21 cellular contexts compared by ENCODE assay signal in the genomic region with DNA sequence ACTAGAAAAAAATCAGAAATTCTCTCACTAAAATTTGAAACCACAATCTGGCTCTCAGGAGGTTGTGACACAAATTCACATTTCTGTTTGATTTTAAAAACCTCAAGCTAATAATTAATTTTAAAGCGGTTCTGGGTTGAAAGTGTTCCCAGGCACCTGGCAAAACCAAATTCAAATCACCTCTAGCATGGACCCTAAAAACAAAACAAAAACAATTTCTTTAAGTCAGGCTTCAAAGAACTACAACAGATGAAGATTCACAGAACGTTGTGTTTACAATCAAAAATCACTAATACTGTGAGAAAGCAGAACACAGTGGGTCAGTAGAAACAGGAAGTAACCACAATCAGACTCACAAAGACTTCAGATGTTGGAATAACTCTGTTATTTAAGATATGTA. TPM values are rescaled to one million over a fixed set of nuclear protein-coding genes. Genes with fewer than 3 reads are reported as not detected.
DNase-seq lines count a peak whose midpoint lies in the region; ATAC-seq, FAIRE-seq and TF ChIP-seq lines count a peak whose summit lies in the region.
"Had no signal": no experiment of that assay in that cellular context is flagged by ENCODE, and none has a peak within 500 bp of the region (broad histone marks: within the 10 kb centered on the region; RNA-seq: fewer than 3 reads in every experiment).

No MANE protein-coding gene starts in this region.

- BruUV-seq in HepG2 (replicated peaks; lab: Mats Ljungman, UMichigan): no TSS peak

- WGBS in liver: 19% methylated on average over 2 of the region's 2 CpGs
- WGBS in HepG2 (ENCODE audit: low lambda C conversion rate): 32% methylated on average over 2 of the region's 2 CpGs
- WGBS in small intestine, 3 donors: 44 to 48% (median 45%) methylated on average over 2 of the region's 2 CpGs

- no peaks in the 10 kb centered on the region for H4K20me1 ChIP-seq in HepG2 (ENCODE audit: insufficient read depth, low read length)
- H4K20me1 ChIP-seq: BLaER1 treated with 17β-estradiol and CSF1 and Interleukin-3, amounts not matched to agents 10 nM and 100 nM had no signal

- CTCF ChIA-PET in HepG2 (lab: Yijun Ruan, JAX; ENCODE audit: low intra/inter-chr PET ratio, low total read pairs): no interaction called here

- TF ChIP-seq CTCF in liver (IDR thresholded peaks at IDR 0.05; ENCODE audit: low read depth, low read length, missing input control) (no peak), HepG2 (CRISPR knock-in tag; IDR thresholded peaks at IDR 0.05) (no peak), kidney (IDR thresholded peaks at IDR 0.05; ENCODE audit: borderline replicate concordance, extremely low read depth, insufficient read depth) (no peak)

- H3K4me1 ChIP-seq in liver (ENCODE audit: control insufficient read depth in 4 of 4, insufficient read depth in 4 of 4, low read length in 3 of 4) (peaks cover 0 to 9% (median 1%) of the 10 kb centered on the region in 4 donors), HepG2 (ENCODE audit: insufficient read depth, low read length) (peaks cover 31% of the 10 kb centered on the region), small intestine (ENCODE audit: control insufficient read depth in 2 of 2, insufficient read depth in 1 of 2, low read depth in 1 of 2, low read length in 1 of 2) (no peaks in the 10 kb centered on the region), kidney (ENCODE audit: control insufficient read depth in 1 of 2, insufficient read depth in 1 of 2, low read depth in 1 of 2, low read length in 2 of 2) (no peaks in the 10 kb centered on the region)
- H3K4me1 ChIP-seq: uterus had no signal

- H2AFZ ChIP-seq in HepG2 (ENCODE audit: low read length): no peak overlapping the region

- DNase-seq in HepG2 (ENCODE audit: low spot score) (no peak), renal cortical epithelial cell (ENCODE audit: low read depth) (peak; percentile 60), small intestine (no peak), NCI-H1694 (lab: John Stamatoyannopoulos, UW) (no peak), kidney (no peak)
- DNase-seq: activated CD4-positive, alpha-beta memory T cell treated with anti-CD3 and anti-CD28 coated beads, Interleukin-2, amount 10 ng/mL, durations not matched to agents 7 days and 5 days; amniotic stem cell; endodermal cell; KG1; kidney glomerular epithelial cell; midbrain; NCI-H1105; NCI-H2171; NCI-H774; uterus; WERI-Rb-1 had no signal

- ATAC-seq in HepG2: no peak
- ATAC-seq in GM21825 (IDR thresholded peaks at IDR 0.05; ENCODE audit: unreplicated experiment): peak; percentile 73
- peak; percentile 78 for ATAC-seq in HG03196 (IDR thresholded peaks at IDR 0.05; ENCODE audit: unreplicated experiment)

- TF ChIP-seq RAD21 in liver (IDR thresholded peaks at IDR 0.05) (no peak), HepG2 (CRISPR knock-in tag; IDR thresholded peaks at IDR 0.05) (no peak)

- no peak overlapping the region for H3K4me2 ChIP-seq in HepG2 (ENCODE audit: low read depth, low read length)
- H3K4me2 ChIP-seq: BLaER1 treated with 17β-estradiol and CSF1 and Interleukin-3, amounts not matched to agents 10 nM and 100 nM had no signal

- POLR2A ChIA-PET in HepG2 (lab: Yijun Ruan, JAX): no interaction called here

- in situ Hi-C loops in HepG2 (cut with HindIII; ENCODE audit: extremely low pct_ligation_motif_present, low pct_unique_long_range_greater_than_20kb): no loop called here

- H3K36me3 ChIP-seq in liver (ENCODE audit: control insufficient read depth in 4 of 4, insufficient read depth in 3 of 4, low read depth in 1 of 4, low read length in 3 of 4) (no peaks in the 10 kb centered on the region), HepG2 (replicated peaks in 1 of 2; ENCODE audit: control insufficient read depth in 1 of 2, insufficient read depth in 2 of 2, low read length in 2 of 2) (no peaks in the 10 kb centered on the region), small intestine (ENCODE audit: control insufficient read depth in 2 of 2, insufficient read depth in 2 of 2, low read length in 2 of 2) (no peaks in the 10 kb centered on the region), kidney (ENCODE audit: control insufficient read depth in 1 of 2, insufficient read depth in 2 of 2, low read length in 2 of 2) (no peaks in the 10 kb centered on the region)
- H3K36me3 ChIP-seq: BLaER1 treated with 17β-estradiol and CSF1 and Interleukin-3, amounts not matched to agents 10 nM and 100 nM; uterus; WERI-Rb-1 had no signal

- H3K9ac ChIP-seq in liver (ENCODE audit: low read depth in 1 of 2, low read length in 2 of 2) (peak overlapping the region in 1 of 2 donors; percentile 47), HepG2 (ENCODE audit: insufficient read depth, low read depth, low read length) (no peak overlapping the region), kidney (ENCODE audit: low read length in 2 of 2) (no peak overlapping the region)
- H3K9ac ChIP-seq: BLaER1 treated with 17β-estradiol and CSF1 and Interleukin-3, amounts not matched to agents 10 nM and 100 nM had no signal

- FAIRE-seq in HepG2 (lab: Jason Lieb, UNC) (no peak), small intestine (lab: Jason Lieb, UNC) (no peak), kidney (lab: Jason Lieb, UNC) (no peak)

- intact Hi-C loops in HepG2 (cut with micrococcal nuclease; ENCODE audit: unreplicated experiment) (no loop called here), kidney (cut with DNase I) (no loop called here)

- H3K79me2 ChIP-seq in HepG2 (ENCODE audit: insufficient read depth, low read length): no peaks in the 10 kb centered on the region

- TF ChIP-seq EP300 in HepG2 (IDR thresholded peaks at IDR 0.05; ENCODE audit: low read depth in 2 of 2, low read length in 2 of 2): no peak
- TF ChIP-seq EP300 in HepG2 (CRISPR knock-in tag; IDR thresholded peaks at IDR 0.05; ENCODE audit: borderline replicate concordance): no peak

- TF ChIP-seq POLR2A in HepG2 (IDR thresholded peaks at IDR 0.05; ENCODE audit: insufficient read depth in 1 of 2, low read depth in 2 of 2, low read length in 2 of 2): no peak

- H3K4me3 ChIP-seq in liver (ENCODE audit: low read depth in 1 of 3, low read length in 3 of 3) (no peak overlapping the region), HepG2 (replicated peaks in 1 of 3; ENCODE audit: insufficient read depth in 1 of 3, low read depth in 2 of 3, low read length in 3 of 3) (no peak overlapping the region), small intestine (ENCODE audit: low read depth in 1 of 2, low read length in 2 of 2) (no peak overlapping the region), kidney (ENCODE audit: low read length in 2 of 2) (no peak overlapping the region)
- H3K4me3 ChIP-seq: BLaER1 treated with 17β-estradiol and CSF1 and Interleukin-3, amounts not matched to agents 10 nM and 100 nM; uterus had no signal

- H3K27ac ChIP-seq in liver (ENCODE audit: low read depth in 1 of 2, low read length in 2 of 2) (peak overlapping the region; percentile 18 to 25), HepG2 (ENCODE audit: extremely low read length, insufficient read depth, low read length) (no peak overlapping the region), small intestine (ENCODE audit: low read depth in 1 of 2, low read length in 1 of 2) (no peak overlapping the region), kidney (ENCODE audit: low read depth in 2 of 2, low read length in 2 of 2) (no peak overlapping the region)
- H3K27ac ChIP-seq: BLaER1 treated with 17β-estradiol and CSF1 and Interleukin-3, amounts not matched to agents 10 nM and 100 nM; uterus; WERI-Rb-1 had no signal

- H3K27me3 ChIP-seq in liver (ENCODE audit: control insufficient read depth in 4 of 4, insufficient read depth in 4 of 4, low read length in 3 of 4) (no peaks in the 10 kb centered on the region), HepG2 (ENCODE audit: control insufficient read depth in 1 of 2, insufficient read depth in 2 of 2, low read length in 2 of 2) (no peaks in the 10 kb centered on the region), small intestine (ENCODE audit: control insufficient read depth in 2 of 2, insufficient read depth in 2 of 2, low read length in 2 of 2) (no peaks in the 10 kb centered on the region)

- H3K9me3 ChIP-seq in liver (ENCODE audit: control insufficient read depth in 4 of 4, low read length in 3 of 4) (no peaks in the 10 kb centered on the region), HepG2 (ENCODE audit: low read length) (no peaks in the 10 kb centered on the region), small intestine (ENCODE audit: control insufficient read depth, low read depth) (no peaks in the 10 kb centered on the region), kidney (ENCODE audit: control insufficient read depth in 1 of 2, low read length in 2 of 2) (no peaks in the 10 kb centered on the region)
- H3K9me3 ChIP-seq: BLaER1 treated with 17β-estradiol and CSF1 and Interleukin-3, amounts not matched to agents 10 nM and 100 nM; uterus had no signal

TF ChIP-seq in HepG2, 621 proteins besides CTCF, POLR2A, EP300 and RAD21 (continues in another document):
- no peak for TF ChIP-seq ZNF75D (CRISPR knock-in tag; IDR thresholded peaks at IDR 0.05; ENCODE audit: borderline replicate concordance)

RNA-seq across cellular contexts. Expression of a gene that starts 7.2 kb away (rescaled TPM):
- 10 to 100 TPM; 39.3 to 69.8 TPM for total RNA-seq in liver
- polyA plus RNA-seq in liver: 10 to 100 TPM in 1 of 2 donors, 1 to 10 TPM in 1; 10.0 to 17.4 TPM
- total RNA-seq in HepG2 (2016; rRNA removed; fragmentation: Illumina TruSeq; extraction: Trizol): 215 and 332 TPM in 2 replicates
- 23.9 and 26.0 TPM in 2 replicates for total RNA-seq in HepG2 (2016; cell fraction: cytosol; rRNA removed; fragmentation: Illumina TruSeq; extraction: Trizol; ENCODE audit: low read depth)
- total RNA-seq in HepG2 (2016; cell fraction: insoluble cytoplasmic fraction; rRNA removed; fragmentation: Illumina TruSeq; extraction: Trizol): 200 and 312 TPM in 2 replicates
- total RNA-seq in HepG2 (2016; cell fraction: membrane; rRNA removed; fragmentation: Illumina TruSeq; extraction: Trizol): 56.5 and 64.5 TPM in 2 replicates
- 458 and 519 TPM in 2 replicates for total RNA-seq in HepG2 (2016; cell fraction: nucleus; rRNA removed; fragmentation: Illumina TruSeq; extraction: Trizol)
- polyA plus RNA-seq in HepG2 (2011; rRNA removed): 286 and 315 TPM in 2 replicates
- 177 and 216 TPM in 2 replicates for polyA plus RNA-seq in HepG2 (2011; cell fraction: cytosol; rRNA removed)
- polyA plus RNA-seq in HepG2 (2011; cell fraction: nucleus; rRNA removed): 111 and 118 TPM in 2 replicates
- 105 and 145 TPM in 2 replicates for polyA plus RNA-seq in HepG2 (2012)
- 15.1 and 19.0 TPM in 2 replicates for polyA plus RNA-seq in HepG2 (2016; cell fraction: cytosol; fragmentation: Illumina TruSeq; extraction: Trizol; ENCODE audit: low read depth)
- 197 and 206 TPM in 2 replicates for polyA plus RNA-seq in HepG2 (2016; cell fraction: insoluble cytoplasmic fraction; fragmentation: Illumina TruSeq; extraction: Trizol; ENCODE audit: low read depth)
- polyA plus RNA-seq in HepG2 (2016; cell fraction: membrane; fragmentation: Illumina TruSeq; extraction: Trizol; ENCODE audit: low read depth): 34.3 and 38.7 TPM in 2 replicates
- polyA plus RNA-seq in HepG2 (2016; cell fraction: nucleus; fragmentation: Illumina TruSeq; extraction: Trizol; ENCODE audit: insufficient read depth, low read depth): 482 and 501 TPM in 2 replicates
- polyA minus RNA-seq in HepG2 (2011; rRNA and poly(A)+ RNA removed; ENCODE audit: low replicate concordance): 0.56 and 1,033 TPM in 2 replicates
- 328 and 381 TPM in 2 replicates for polyA minus RNA-seq in HepG2 (2011; cell fraction: cytosol; rRNA and poly(A)+ RNA removed)
- 302 and 328 TPM in 2 replicates for polyA minus RNA-seq in HepG2 (2011; cell fraction: nucleus; rRNA and poly(A)+ RNA removed)
- 3.0 and 4.8 TPM in 2 replicates for total RNA-seq in renal cortical epithelial cell
- polyA plus RNA-seq in small intestine: 1 to 10 TPM in 1 of 3 donors, not detected in 2; 8.1 TPM
- total RNA-seq in kidney: 5.4 TPM
- 0.95 TPM for polyA plus RNA-seq in kidney (ENCODE audit: insufficient read depth, low read depth, low replicate concordance)
- total RNA-seq: activated CD4-positive, alpha-beta memory T cell treated with anti-CD3 and anti-CD28 coated beads, Interleukin-2, amount 10 ng/mL, durations not matched to agents 7 days and 5 days; RPMI7951 had no signal

Comparison
In these comparisons a context has a peak if more than half of its experiments do, and no peak if none do; other contexts are left out.
1. H3K27ac ChIP-seq: peak in liver (2 of 2); none in HepG2 (single experiment), small intestine (0 of 2) and kidney (0 of 2).